Comparison of ENCODE assay signal across 25 cellular contexts in the genomic region with DNA sequence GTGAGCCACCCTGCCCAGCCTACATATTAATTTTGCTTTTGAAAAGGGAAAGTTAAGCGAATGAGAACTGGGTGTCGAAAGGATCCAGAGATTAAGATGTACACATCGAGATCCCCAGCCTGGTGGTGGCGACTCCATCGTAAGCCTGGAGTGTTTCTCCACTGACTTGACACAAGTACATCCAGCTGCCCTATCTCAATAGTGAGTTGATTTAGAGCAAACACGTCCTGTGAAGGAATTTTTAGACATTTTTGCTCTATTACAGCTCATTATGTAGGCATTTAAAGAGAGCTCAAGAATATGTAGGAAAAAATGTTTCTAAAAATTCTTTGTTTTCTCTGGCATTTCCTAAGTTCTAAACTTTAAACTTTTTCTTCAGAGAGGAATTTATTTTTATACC. TPM values are rescaled to one million over a fixed set of nuclear protein-coding genes. Genes with fewer than 3 reads are reported as not detected.
DNase-seq lines count a peak whose midpoint lies in the region; ATAC-seq and TF ChIP-seq lines count a peak whose summit lies in the region.
"Had no signal": no experiment of that assay in that cellular context is flagged by ENCODE, and none has a peak within 500 bp of the region (broad histone marks: within the 10 kb centered on the region; RNA-seq: fewer than 3 reads in every experiment).

No MANE protein-coding gene starts in this region.

- H3K4me3 ChIP-seq in AG04450 (ENCODE audit: low read depth, low read length) (no peak overlapping the region), brain microvascular endothelial cell (ENCODE audit: low read depth, low read length) (no peak overlapping the region), foreskin fibroblast (ENCODE audit: low read depth in 1 of 2, low read length in 2 of 2) (no peak overlapping the region)
- H3K4me3 ChIP-seq: BLaER1 treated with 17β-estradiol and CSF1 and Interleukin-3, amounts not matched to agents 10 nM and 100 nM had no signal

- POLR2A ChIA-PET in AG04450 (lab: Yijun Ruan, JAX), result interaction anchor here (0.7 to 0.9 kb wide), 2 partner anchors 28 to 43 kb away, joined by 3 read pairs; no protein-coding TSS in a partner anchor

- peaks cover 7% of the 10 kb centered on the region for H3K9me3 ChIP-seq in AG04450 (ENCODE audit: control insufficient read depth, insufficient read depth, low read length)

- H3K27me3 ChIP-seq in AG04450 (ENCODE audit: control insufficient read depth, insufficient read depth, low read length) (no peaks in the 10 kb centered on the region), brain microvascular endothelial cell (replicated peaks) (no peaks in the 10 kb centered on the region)
- H3K27me3 ChIP-seq: BLaER1 treated with 17β-estradiol and CSF1 and Interleukin-3, amounts not matched to agents 10 nM and 100 nM had no signal

- TF ChIP-seq CTCF in AG04450 (IDR thresholded peaks at IDR 0.05; ENCODE audit: low read depth, low read length) (no peak), brain microvascular endothelial cell (IDR thresholded peaks at IDR 0.05; ENCODE audit: low read depth, low read length, missing control alignments) (no peak), foreskin fibroblast (IDR thresholded peaks at IDR 0.05; ENCODE audit: low read depth, low read length) (no peak)

- in situ Hi-C loops in brain microvascular endothelial cell (cut with HindIII; ENCODE audit: low pct_ligation_motif_present, low sequenced_read_pairs), result no loop called here

- CTCF ChIA-PET in AG04450 (lab: Charles Lee), result no interaction called here

- H3K36me3 ChIP-seq in brain microvascular endothelial cell (replicated peaks), result no peaks in the 10 kb centered on the region

- peak; percentile 56 for DNase-seq in AG04450 (ENCODE audit: low read depth, low spot score)
- DNase-seq in HCEC 1CT, result peak; percentile 57
- DNase-seq in brain microvascular endothelial cell, result peak; percentile 23
- peak; percentile 4 to 24 for DNase-seq in foreskin fibroblast
- DNase-seq in HuH-7.5 (ENCODE audit: low spot score), result no peak
- DNase-seq: 8988T; activated CD4-positive, alpha-beta T cell treated with anti-CD3 and anti-CD28 coated beads for 36 hours; activated CD8-positive, alpha-beta T cell treated with anti-CD3 and anti-CD28 coated beads, Interleukin-2, amount 10 ng/mL, durations not matched to agents 7 days and 5 days; aorta; GF-D8; hippocampal formation; NCI-H1092 treated with DMSO at 0.1 percent for 48 hours; NCI-H1930; NCI-H526; NK-92 treated with Interleukin-12 subunit alpha and Interleukin-12 subunit beta, amount 100 ng/mL, for 24 hours; right cardiac atrium; SHP77; stimulated activated CD4-positive, alpha-beta T cell treated with anti-CD3 and anti-CD28 coated beads, Interleukin-12 subunit alpha, Interleukin-12 subunit beta, amount 100 ng/mL, for 4 hours; stimulated activated CD4-positive, alpha-beta T cell treated with anti-CD3 and anti-CD28 coated beads, Interleukin-4, amount 100 ng/mL, for 24 hours had no signal

- peak overlapping the region; percentile 84 for H3K27ac ChIP-seq in AG04450 (ENCODE audit: low read depth, low read length)
- no peak overlapping the region for H3K27ac ChIP-seq in brain microvascular endothelial cell
- H3K27ac ChIP-seq: BLaER1 treated with 17β-estradiol and CSF1 and Interleukin-3, amounts not matched to agents 10 nM and 100 nM had no signal

- ATAC-seq in GM19324 (IDR thresholded peaks at IDR 0.05; ENCODE audit: low FRiP score, unreplicated experiment) (no peak), HG02970 (IDR thresholded peaks at IDR 0.05; ENCODE audit: low FRiP score, unreplicated experiment) (no peak), HG03025 (IDR thresholded peaks at IDR 0.05; ENCODE audit: low FRiP score, unreplicated experiment) (no peak)
- ATAC-seq: activated CD4-positive, alpha-beta T cell treated with anti-CD3 and anti-CD28 coated beads for 36 hours; activated CD8-positive, alpha-beta T cell treated with anti-CD3 and anti-CD28 coated beads, Interleukin-2, amount 10 ng/mL, durations not matched to agents 7 days and 5 days; right cardiac atrium; stimulated activated memory B cell treated with anti-CD40 and anti-IgM and Interleukin-4, amounts not matched to agents 10 μg/mL and 1 μg/mL and 100 μg/mL, for 72 hours had no signal

RNA-seq across cellular contexts. Expression of gene CLDN34, which starts 11.7 kb away (rescaled TPM):
- polyA plus RNA-seq in AG04450 (2011; rRNA removed), result 0.11 and 0.12 TPM in 2 replicates
- polyA minus RNA-seq in AG04450 (2011; rRNA and poly(A)+ RNA removed), result 0.23 TPM in 1 of 2 replicates, not detected in the other
- polyA plus RNA-seq: aorta, right cardiac atrium, urinary bladder had no signal
